In the genomic region with DNA sequence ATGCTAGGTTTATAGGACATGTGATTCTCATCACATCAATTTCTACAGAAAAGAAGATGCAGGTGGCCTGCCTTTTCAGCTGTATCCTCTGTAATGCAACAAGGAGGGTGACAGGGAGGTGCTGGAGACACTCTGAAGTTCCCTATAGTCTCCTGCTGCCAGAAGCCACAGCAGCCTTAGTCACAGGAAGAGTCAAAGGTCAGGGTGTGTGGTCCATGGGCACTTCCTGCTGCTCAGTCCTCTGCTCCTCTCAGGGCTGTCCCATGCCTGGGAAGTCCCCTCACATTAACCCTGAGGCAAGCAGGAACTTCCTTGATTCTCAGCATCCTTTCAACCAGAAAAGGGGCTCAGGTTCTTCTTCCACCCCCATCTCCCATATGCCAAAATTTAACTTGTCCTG, we compare ENCODE assay signal across 22 cellular contexts.
A peak's percentile ranks its signal among the peaks of the same experiment; 100 is the strongest.
DNase-seq lines count a peak whose midpoint lies in the region; ATAC-seq, FAIRE-seq and TF ChIP-seq lines count a peak whose summit lies in the region.
"Had no signal": no experiment of that assay in that cellular context is flagged by ENCODE, and none has a peak within 500 bp of the region (broad histone marks: within the 10 kb centered on the region; RNA-seq: fewer than 3 reads in every experiment).

No MANE protein-coding gene starts in this region.

- H3K79me2 ChIP-seq in HepG2 (ENCODE audit: insufficient read depth, low read length), result no peaks in the 10 kb centered on the region

- no peak overlapping the region for H2AFZ ChIP-seq in HepG2 (ENCODE audit: low read length)

- TF ChIP-seq CTCF in HepG2 (CRISPR knock-in tag; IDR thresholded peaks at IDR 0.05) (no peak), omental fat pad (IDR thresholded peaks at IDR 0.05) (no peak)

- intact Hi-C loops in HepG2 (cut with micrococcal nuclease; ENCODE audit: unreplicated experiment), result no loop called here

- H3K9ac ChIP-seq in HepG2 (ENCODE audit: insufficient read depth, low read depth, low read length), result no peak overlapping the region

- TF ChIP-seq POLR2A in HepG2 (IDR thresholded peaks at IDR 0.05; ENCODE audit: insufficient read depth in 1 of 2, low read depth in 2 of 2, low read length in 2 of 2), result no peak

- POLR2A ChIA-PET in HepG2 (lab: Yijun Ruan, JAX), result no interaction called here

- no TSS peak for BruUV-seq in HepG2 (replicated peaks; lab: Mats Ljungman, UMichigan)

- H3K27me3 ChIP-seq in HepG2 (ENCODE audit: control insufficient read depth in 1 of 2, insufficient read depth in 2 of 2, low read length in 2 of 2), result no peaks in the 10 kb centered on the region
- H3K27me3 ChIP-seq: ascending aorta, SJCRH30, thyroid gland had no signal

- no peak overlapping the region for H3K4me2 ChIP-seq in HepG2 (ENCODE audit: low read depth, low read length)

- TF ChIP-seq EP300 in HepG2 (IDR thresholded peaks at IDR 0.05; ENCODE audit: low read depth in 2 of 2, low read length in 2 of 2), result no peak
- no peak for TF ChIP-seq EP300 in HepG2 (CRISPR knock-in tag; IDR thresholded peaks at IDR 0.05; ENCODE audit: borderline replicate concordance)

- no peaks in the 10 kb centered on the region for H3K36me3 ChIP-seq in HepG2 (replicated peaks in 1 of 2; ENCODE audit: control insufficient read depth in 1 of 2, insufficient read depth in 2 of 2, low read length in 2 of 2)
- H3K36me3 ChIP-seq: ascending aorta, esophagus squamous epithelium, SJCRH30, thyroid gland had no signal

- FAIRE-seq in HepG2 (lab: Jason Lieb, UNC), result no peak

- CTCF ChIA-PET in HepG2 (lab: Yijun Ruan, JAX; ENCODE audit: low intra/inter-chr PET ratio, low total read pairs), result no interaction called here

- H3K4me1 ChIP-seq in HepG2 (ENCODE audit: insufficient read depth, low read length), result no peaks in the 10 kb centered on the region
- H3K4me1 ChIP-seq: ascending aorta, esophagus squamous epithelium, SJCRH30, thyroid gland had no signal

- no peak overlapping the region for H3K27ac ChIP-seq in HepG2 (ENCODE audit: extremely low read length, insufficient read depth, low read length)
- H3K27ac ChIP-seq: ascending aorta, esophagus squamous epithelium, SJCRH30, thyroid gland had no signal

- H3K9me3 ChIP-seq in HepG2 (ENCODE audit: low read length), result no peaks in the 10 kb centered on the region
- H3K9me3 ChIP-seq: ascending aorta, esophagus squamous epithelium, SJCRH30, thyroid gland had no signal

- no peak for TF ChIP-seq RAD21 in HepG2 (CRISPR knock-in tag; IDR thresholded peaks at IDR 0.05)

- H3K4me3 ChIP-seq in HepG2 (replicated peaks in 1 of 3; ENCODE audit: insufficient read depth in 1 of 3, low read depth in 2 of 3, low read length in 3 of 3), result no peak overlapping the region
- H3K4me3 ChIP-seq: ascending aorta, esophagus squamous epithelium, SJCRH30, thyroid gland had no signal

- no peaks in the 10 kb centered on the region for H4K20me1 ChIP-seq in HepG2 (ENCODE audit: insufficient read depth, low read length)

- peak; percentile 36 for DNase-seq in Caki2 (ENCODE audit: low read depth)
- peak; percentile 50 for DNase-seq in LHCN-M2 (ENCODE audit: low read depth)
- DNase-seq in UCSD-AML1 (lab: John Stamatoyannopoulos, UW; ENCODE audit: unreplicated experiment), result peak; percentile 46
- no peak for DNase-seq in HepG2 (ENCODE audit: low spot score)
- no peak for DNase-seq in mesenteric fat pad (ENCODE audit: low spot score)
- no peak for DNase-seq in SIG-M5 (lab: John Stamatoyannopoulos, UW)
- DNase-seq in omental fat pad (ENCODE audit: low spot score), result no peak
- DNase-seq: activated CD4-positive, CD25-positive, alpha-beta regulatory T cell treated with anti-CD3 and anti-CD28 coated beads, Interleukin-2, amount 50 U/mL, for 72 hours; cerebellar nuclear complex; DMS53; effector CD4-positive, alpha-beta T cell; esophagus squamous epithelium; glutamatergic neuron; IMR-90; NCI-H187; NCI-H774; stimulated activated naive CD8-positive, alpha-beta T cell treated with anti-CD3 and anti-CD28 coated beads, Interleukin-15, Interleukin-2, amounts not matched to agents 100 U/mL and 50 U/mL, for 24 hours; T-helper 9 cell; thyroid gland had no signal

- peak; percentile 74 for ATAC-seq in HepG2
- no peak for ATAC-seq in GM21381 (IDR thresholded peaks at IDR 0.05; ENCODE audit: unreplicated experiment)
- ATAC-seq in omental fat pad (ENCODE audit: low FRiP score), result no peak
- ATAC-seq: stimulated activated naive CD8-positive, alpha-beta T cell treated with anti-CD3 and anti-CD28 coated beads, Interleukin-15, Interleukin-2, amounts not matched to agents 100 U/mL and 50 U/mL, for 24 hours had no signal

- in situ Hi-C loops in Caki2 (cut with HindIII; ENCODE audit: low pct_unique_long_range_greater_than_20kb, low sequenced_read_pairs), result no loop called here
- in situ Hi-C loops in HepG2 (cut with HindIII; ENCODE audit: extremely low pct_ligation_motif_present, low pct_unique_long_range_greater_than_20kb), result no loop called here

TF ChIP-seq in HepG2, 621 proteins besides CTCF, POLR2A, EP300 and RAD21:
- 0 out of 4 replicates have a peak, but pooled peaks of 1 of the 2 experiments have one; percentile 23 for TF ChIP-seq NR2F1 (CRISPR knock-in tag; IDR thresholded peaks at IDR 0.05)
- no peak for TF ChIP-seq ZNF367 (CRISPR knock-in tag; IDR thresholded peaks at IDR 0.05; ENCODE audit: borderline replicate concordance)
- no peak for TF ChIP-seq GABPA (IDR thresholded peaks at IDR 0.05; ENCODE audit: low read depth, low read length)
- peak; percentile 46 for TF ChIP-seq GABPA (CRISPR knock-in tag; IDR thresholded peaks at IDR 0.05; ENCODE audit: low read depth)
- TF ChIP-seq NR2F6 (IDR thresholded peaks at IDR 0.05), result 0 out of 2 replicates have a peak, but pooled peaks have one; percentile 19
- no peak for TF ChIP-seq NR2F6 (CRISPR knock-in tag; IDR thresholded peaks at IDR 0.05)
- TF ChIP-seq SRSF9 (IDR thresholded peaks at IDR 0.05; ENCODE audit: borderline replicate concordance, insufficient read depth, low read depth, low read length, poor library complexity, severe bottlenecking), result no peak
- TF ChIP-seq GATA4 (IDR thresholded peaks at IDR 0.05; ENCODE audit: borderline replicate concordance, low read depth), result no peak
- TF ChIP-seq ZNF761 (CRISPR knock-in tag; conservative IDR thresholded peaks at IDR 0.05), result no peak
- no peak for TF ChIP-seq ZNF577 (CRISPR knock-in tag; IDR thresholded peaks at IDR 0.05; ENCODE audit: borderline replicate concordance, low read depth)
- TF ChIP-seq TOE1 (CRISPR knock-in tag; IDR thresholded peaks at IDR 0.05), result no peak

Comparison
In these comparisons a context has a peak if more than half of its experiments do, and no peak if none do; other contexts are left out.
1. DNase-seq: peak in Caki2 (single experiment), LHCN-M2 (single experiment) and UCSD-AML1 (single experiment); none in HepG2 (single experiment), mesenteric fat pad (single experiment), SIG-M5 (single experiment) and omental fat pad (single experiment).